ENCODE assay signal across 14 cellular contexts in genomic region chr22:38187413-38188212, GRCh38. TPM values are rescaled to one million over a fixed set of nuclear protein-coding genes. Genes with fewer than 3 reads are reported as not detected.
DNase-seq lines count a peak whose midpoint lies in the region; ATAC-seq, FAIRE-seq and TF ChIP-seq lines count a peak whose summit lies in the region.
"Had no signal": no experiment of that assay in that cellular context is flagged by ENCODE, and none has a peak within 500 bp of the region (broad histone marks: within the 10 kb centered on the region; RNA-seq: fewer than 3 reads in every experiment).

No MANE protein-coding gene starts in this region.

- FAIRE-seq in K562 (lab: Jason Lieb, UNC), result no peak
- FAIRE-seq: TTC549 had no signal

- CTCF ChIA-PET in K562 (lab: Yijun Ruan, JAX; ENCODE audit: low intra/inter-chr PET ratio), result no interaction called here
- CTCF ChIA-PET in A673 (lab: Charles Lee), result no interaction called here

- peak overlapping the region; percentile 68 for H2AFZ ChIP-seq in K562 (ENCODE audit: low read depth, low read length)

- no peak overlapping the region for H3K4me2 ChIP-seq in K562 (ENCODE audit: insufficient read depth, low read length)

- H3K27ac Mint-ChIP-seq in stimulated activated naive CD8-positive, alpha-beta T cell treated with anti-CD3 and anti-CD28 coated beads, Interleukin-15, Interleukin-2, amounts not matched to agents 100 ng/mL and 50 ng/mL, for 24 hours, result peak overlapping the region; percentile 28
- no peak overlapping the region for H3K27ac Mint-ChIP-seq in stimulated activated naive CD8-positive, alpha-beta T cell treated with anti-CD3 and anti-CD28 coated beads, Interleukin-15, amount 100 ng/mL, for 72 hours
- H3K27ac Mint-ChIP-seq: activated naive CD8-positive, alpha-beta T cell treated with anti-CD3 and anti-CD28 coated beads, Interleukin-2, amount 10 ng/mL, durations not matched to agents 7 days and 5 days had no signal

- no peak overlapping the region for H3K9ac ChIP-seq in K562 (ENCODE audit: insufficient read depth in 1 of 2, low read depth in 2 of 2, low read length in 2 of 2)

- TF ChIP-seq CTCF in K562 (IDR thresholded peaks at IDR 0.05 in 2 of 3, conservative IDR thresholded peaks at IDR 0.05 in 1 of 3; ENCODE audit: insufficient read depth in 2 of 3, low read depth in 1 of 3, low read length in 3 of 3) (no peak), lower lobe of right lung (IDR thresholded peaks at IDR 0.05) (no peak), vagina (IDR thresholded peaks at IDR 0.05) (no peak), A673 (conservative IDR thresholded peaks at IDR 0.05; ENCODE audit: low read depth, low read length) (no peak)

- 65% methylated on average over 10 of the region's 10 CpGs for WGBS in K562 (ENCODE audit: insufficient coverage, low coverage, missing lambda C conversion rate)

- no peaks in the 10 kb centered on the region for H3K27me3 ChIP-seq in K562 (ENCODE audit: control insufficient read depth in 2 of 2, insufficient read depth in 2 of 2, low read length in 2 of 2)
- H3K27me3 ChIP-seq in lower lobe of right lung (ENCODE audit: low read depth), result no peaks in the 10 kb centered on the region
- H3K27me3 ChIP-seq in vagina, result no peaks in the 10 kb centered on the region
- H3K27me3 ChIP-seq in A673 (replicated peaks; ENCODE audit: insufficient read depth, low read depth, low read length, poor library complexity), result no peaks in the 10 kb centered on the region
- H3K27me3 ChIP-seq: uterus had no signal

- BruUV-seq in K562 (replicated peaks; lab: Mats Ljungman, UMichigan) (no TSS peak), A673 (replicated peaks; lab: Mats Ljungman, UMichigan) (no TSS peak)

- no peak for TF ChIP-seq RAD21 in K562 (CRISPR knock-in tag; conservative IDR thresholded peaks at IDR 0.05 in 1 of 2, IDR thresholded peaks at IDR 0.05 in 1 of 2)

- no peak for ATAC-seq in stimulated activated naive CD8-positive, alpha-beta T cell treated with anti-CD3 and anti-CD28 coated beads, Interleukin-15, amount 100 ng/mL, for 72 hours
- ATAC-seq in K562 (no peak), lower lobe of right lung (peak; percentile 51 to 77), GM19463 (IDR thresholded peaks at IDR 0.05; ENCODE audit: unreplicated experiment) (no peak)

- POLR2A ChIA-PET in K562 (lab: Yijun Ruan, JAX), result interaction anchor here (0.7 to 1.3 kb wide), 4 partner anchors 9 to 153 kb away, joined by 3 read pairs; partner anchors contain the start of gene MAFF
- POLR2A ChIA-PET in A673 (lab: Charles Lee; ENCODE audit: low non-redundant PET), result no interaction called here

- in situ Hi-C loops in K562 (cut with MboI), result no loop called here

- no peaks in the 10 kb centered on the region for H3K79me2 ChIP-seq in K562 (ENCODE audit: control insufficient read depth, insufficient read depth, low read length)

- no peaks in the 10 kb centered on the region for H3K36me3 ChIP-seq in K562 (ENCODE audit: control insufficient read depth, insufficient read depth, low read length)
- no peaks in the 10 kb centered on the region for H3K36me3 ChIP-seq in lower lobe of right lung
- no peaks in the 10 kb centered on the region for H3K36me3 ChIP-seq in vagina
- no peaks in the 10 kb centered on the region for H3K36me3 ChIP-seq in A673 (ENCODE audit: insufficient read depth, low read length, poor library complexity, severe bottlenecking)
- H3K36me3 ChIP-seq: uterus had no signal

- TF ChIP-seq POLR2A in K562 (conservative IDR thresholded peaks at IDR 0.05) (no peak), vagina (IDR thresholded peaks at IDR 0.05) (no peak)

- H3K9me3 ChIP-seq in K562 (replicated peaks; ENCODE audit: control insufficient read depth, insufficient read depth, low read depth, low read length), result no peaks in the 10 kb centered on the region
- H3K9me3 ChIP-seq in lower lobe of right lung, result no peaks in the 10 kb centered on the region
- H3K9me3 ChIP-seq in vagina, result no peaks in the 10 kb centered on the region
- H3K9me3 ChIP-seq in A673 (ENCODE audit: low read depth, low read length, poor library complexity, severe bottlenecking), result no peaks in the 10 kb centered on the region
- H3K9me3 ChIP-seq: uterus had no signal

- H3K36me3 Mint-ChIP-seq in stimulated activated naive CD8-positive, alpha-beta T cell treated with anti-CD3 and anti-CD28 coated beads, Interleukin-15, Interleukin-2, amounts not matched to agents 100 ng/mL and 50 ng/mL, for 24 hours (ENCODE audit: low read depth), result no peaks in the 10 kb centered on the region
- H3K36me3 Mint-ChIP-seq: activated naive CD8-positive, alpha-beta T cell treated with anti-CD3 and anti-CD28 coated beads, Interleukin-2, amount 10 ng/mL, durations not matched to agents 7 days and 5 days had no signal

- no peaks in the 10 kb centered on the region for H3K9me3 Mint-ChIP-seq in stimulated activated naive CD8-positive, alpha-beta T cell treated with anti-CD3 and anti-CD28 coated beads, Interleukin-15, Interleukin-2, amounts not matched to agents 100 ng/mL and 50 ng/mL, for 24 hours
- H3K9me3 Mint-ChIP-seq in stimulated activated naive CD8-positive, alpha-beta T cell treated with anti-CD3 and anti-CD28 coated beads, Interleukin-15, amount 100 ng/mL, for 72 hours, result no peaks in the 10 kb centered on the region
- H3K9me3 Mint-ChIP-seq: activated naive CD8-positive, alpha-beta T cell treated with anti-CD3 and anti-CD28 coated beads, Interleukin-2, amount 10 ng/mL, durations not matched to agents 7 days and 5 days had no signal

- peaks cover 4% of the 10 kb centered on the region for H3K4me1 Mint-ChIP-seq in stimulated activated naive CD8-positive, alpha-beta T cell treated with anti-CD3 and anti-CD28 coated beads, Interleukin-15, Interleukin-2, amounts not matched to agents 100 ng/mL and 50 ng/mL, for 24 hours (ENCODE audit: low read depth)
- no peaks in the 10 kb centered on the region for H3K4me1 Mint-ChIP-seq in stimulated activated naive CD8-positive, alpha-beta T cell treated with anti-CD3 and anti-CD28 coated beads, Interleukin-15, amount 100 ng/mL, for 72 hours

- no peaks in the 10 kb centered on the region for H4K20me1 ChIP-seq in K562 (replicated peaks; ENCODE audit: control insufficient read depth, insufficient read depth, low read length)

- H3K9me1 ChIP-seq in K562 (ENCODE audit: control insufficient read depth, insufficient read depth, low read length), result no peaks in the 10 kb centered on the region

- no peaks in the 10 kb centered on the region for H3K27me3 Mint-ChIP-seq in stimulated activated naive CD8-positive, alpha-beta T cell treated with anti-CD3 and anti-CD28 coated beads, Interleukin-15, Interleukin-2, amounts not matched to agents 100 ng/mL and 50 ng/mL, for 24 hours
- H3K27me3 Mint-ChIP-seq in stimulated activated naive CD8-positive, alpha-beta T cell treated with anti-CD3 and anti-CD28 coated beads, Interleukin-15, amount 100 ng/mL, for 72 hours, result peaks cover 5% of the 10 kb centered on the region

- H3K4me3 Mint-ChIP-seq in stimulated activated naive CD8-positive, alpha-beta T cell treated with anti-CD3 and anti-CD28 coated beads, Interleukin-15, Interleukin-2, amounts not matched to agents 100 ng/mL and 50 ng/mL, for 24 hours, result no peak overlapping the region
- H3K4me3 Mint-ChIP-seq in stimulated activated naive CD8-positive, alpha-beta T cell treated with anti-CD3 and anti-CD28 coated beads, Interleukin-15, amount 100 ng/mL, for 72 hours, result no peak overlapping the region
- H3K4me3 Mint-ChIP-seq: activated naive CD8-positive, alpha-beta T cell treated with anti-CD3 and anti-CD28 coated beads, Interleukin-2, amount 10 ng/mL, durations not matched to agents 7 days and 5 days had no signal

- H3K27ac ChIP-seq in K562 (ENCODE audit: extremely low read depth, low read depth, low read length) (no peak overlapping the region), lower lobe of right lung (peak overlapping the region; percentile 53), vagina (peak overlapping the region; percentile 16), A673 (ENCODE audit: low read depth, low read length, poor library complexity, severe bottlenecking) (no peak overlapping the region)

- no peak for DNase-seq in stimulated activated naive CD8-positive, alpha-beta T cell treated with anti-CD3 and anti-CD28 coated beads, Interleukin-15, amount 100 ng/mL, for 72 hours
- no peak for DNase-seq in K562 (ENCODE audit: extremely low read depth in 1 of 4, low spot score in 3 of 4)
- no peak for DNase-seq in lower lobe of right lung
- DNase-seq in vagina (ENCODE audit: extremely low spot score in 2 of 2), result no peak
- no peak for DNase-seq in amniotic stem cell (lab: John Stamatoyannopoulos, UW)
- no peak for DNase-seq in A673 (ENCODE audit: low spot score)
- DNase-seq: activated naive CD8-positive, alpha-beta T cell treated with anti-CD3 and anti-CD28 coated beads, Interleukin-2, amount 10 ng/mL, durations not matched to agents 7 days and 5 days; head of caudate nucleus; NCI-H1417 treated with DMSO at 0.1 percent for 48 hours; Right ventricle myocardium superior; uterus had no signal

- intact Hi-C loops in K562 (cut with micrococcal nuclease) (no loop called here), lower lobe of right lung (cut with DNase I) (no loop called here), vagina (cut with DNase I) (loop anchor here (10.0 kb wide), 1 partner anchor 123 kb away; no protein-coding TSS in a partner anchor), A673 (cut with micrococcal nuclease; ENCODE audit: unreplicated experiment) (no loop called here)

- no peak for TF ChIP-seq EP300 in K562 (IDR thresholded peaks at IDR 0.05; ENCODE audit: low read length)

- no peak overlapping the region for H3K4me3 ChIP-seq in K562
- H3K4me3 ChIP-seq in lower lobe of right lung, result no peak overlapping the region
- no peak overlapping the region for H3K4me3 ChIP-seq in vagina
- no peak overlapping the region for H3K4me3 ChIP-seq in A673 (ENCODE audit: low read depth, low read length, poor library complexity, severe bottlenecking)
- H3K4me3 ChIP-seq: uterus had no signal

- H3K4me1 ChIP-seq in K562 (replicated peaks in 1 of 2; ENCODE audit: control insufficient read depth in 2 of 2, insufficient read depth in 2 of 2, low read length in 2 of 2), result peaks cover 12 to 17% of the 10 kb centered on the region in 2 experiments; a peak in 3 of 5 replicates
- peaks cover 24% of the 10 kb centered on the region for H3K4me1 ChIP-seq in lower lobe of right lung
- H3K4me1 ChIP-seq in vagina, result peaks cover 8% of the 10 kb centered on the region
- no peaks in the 10 kb centered on the region for H3K4me1 ChIP-seq in A673 (ENCODE audit: insufficient read depth, low read length, poor library complexity, severe bottlenecking)
- H3K4me1 ChIP-seq: uterus had no signal

RNA-seq across cellular contexts. Expression of gene PLA2G6, which starts 6.0 kb away (rescaled TPM):
- total RNA-seq in K562 (2011; cell fraction: chromatin; rRNA removed; ENCODE audit: low replicate concordance), result 64.9 and 174 TPM in 2 replicates
- 86.7 and 90.4 TPM in 2 replicates for total RNA-seq in K562 (2011; cell fraction: nucleolus; rRNA removed)
- 47.3 and 58.2 TPM in 2 replicates for total RNA-seq in K562 (2011; cell fraction: nucleoplasm; rRNA removed)
- total RNA-seq in K562 (2014; rRNA removed), result 9.1 and 9.7 TPM in 2 replicates
- total RNA-seq in K562 (2014; rRNA removed; fragmentation: Illumina TruSeq; extraction: Trizol), result 2.8 and 3.2 TPM in 2 replicates
- total RNA-seq in K562 (2015; rRNA removed; fragmentation: Illumina TruSeq; extraction: Trizol), result 2.1 TPM in 2 replicates
- total RNA-seq in K562 (2021), result 10.8 and 10.9 TPM in 2 replicates
- polyA plus RNA-seq in K562 (2011; rRNA removed), result 10.9 and 18.1 TPM in 2 replicates
- polyA plus RNA-seq in K562 (2011; cell fraction: cytosol; rRNA removed), result 8.3 and 14.3 TPM in 2 replicates
- 109 and 177 TPM in 2 replicates for polyA plus RNA-seq in K562 (2011; cell fraction: nucleus; rRNA removed)
- 14.3 and 16.8 TPM in 2 replicates for polyA plus RNA-seq in K562 (2012)
- polyA plus RNA-seq in K562 (2014; fragmentation: Illumina TruSeq; extraction: Trizol), result 7.9 and 9.7 TPM in 2 replicates
- polyA plus RNA-seq in K562 (2014; fragmentation: Nextera tagmentation; extraction: Ambion mirVana), result under 1 TPM; 0.11 to 0.13 TPM
- polyA plus RNA-seq in K562 (2014; rRNA removed), result 8.8 and 12.2 TPM in 2 replicates
- polyA minus RNA-seq in K562 (2011; rRNA and poly(A)+ RNA removed), result 27.5 and 34.5 TPM in 2 replicates
- polyA minus RNA-seq in K562 (2011; cell fraction: cytosol; rRNA and poly(A)+ RNA removed), result 13.3 and 26.9 TPM in 2 replicates
- 90.7 and 117 TPM in 2 replicates for polyA minus RNA-seq in K562 (2011; cell fraction: nucleus; rRNA and poly(A)+ RNA removed)
- total RNA-seq in lower lobe of right lung, result 60.8 TPM
- total RNA-seq in vagina, result 35.8 TPM
- 31.8 and 40.8 TPM in 2 replicates for total RNA-seq in A673 (2021)

RNA-seq across cellular contexts. Expression of gene MAFF, which starts 14.2 kb away (rescaled TPM):
- 4.2 and 9.2 TPM in 2 replicates for total RNA-seq in K562 (2011; cell fraction: chromatin; rRNA removed; ENCODE audit: low replicate concordance)
- total RNA-seq in K562 (2011; cell fraction: nucleolus; rRNA removed), result 5.4 and 6.7 TPM in 2 replicates
- 6.3 and 7.8 TPM in 2 replicates for total RNA-seq in K562 (2011; cell fraction: nucleoplasm; rRNA removed)
- total RNA-seq in K562 (2014; rRNA removed) (8.0 and 8.9 TPM in 2 replicates), K562 (2014; rRNA removed; fragmentation: Illumina TruSeq; extraction: Trizol) (4.5 and 5.2 TPM in 2 replicates), K562 (2015; rRNA removed; fragmentation: Illumina TruSeq; extraction: Trizol) (1.9 and 2.1 TPM in 2 replicates), K562 (2021) (5.9 and 7.9 TPM in 2 replicates), lower lobe of right lung (41.3 TPM), vagina (90.6 TPM), A673 (2021) (5.0 and 6.3 TPM in 2 replicates)
- polyA plus RNA-seq in K562 (2011; rRNA removed) (3.3 and 5.4 TPM in 2 replicates), K562 (2014; fragmentation: Illumina TruSeq; extraction: Trizol) (5.8 and 6.1 TPM in 2 replicates), K562 (2014; fragmentation: Nextera tagmentation; extraction: Ambion mirVana) (under 1 TPM; 0.51 to 0.60 TPM), K562 (2014; rRNA removed) (6.9 and 7.0 TPM in 2 replicates)
- 3.1 and 11.0 TPM in 2 replicates for polyA plus RNA-seq in K562 (2011; cell fraction: cytosol; rRNA removed)
- polyA plus RNA-seq in K562 (2011; cell fraction: nucleus; rRNA removed), result 1.8 and 4.2 TPM in 2 replicates
- 5.4 and 9.4 TPM in 2 replicates for polyA plus RNA-seq in K562 (2012)
- 1.8 and 2.8 TPM in 2 replicates for polyA minus RNA-seq in K562 (2011; rRNA and poly(A)+ RNA removed)
- polyA minus RNA-seq in K562 (2011; cell fraction: cytosol; rRNA and poly(A)+ RNA removed), result 2.8 and 3.2 TPM in 2 replicates
- polyA minus RNA-seq in K562 (2011; cell fraction: nucleus; rRNA and poly(A)+ RNA removed), result 2.3 and 2.6 TPM in 2 replicates

Comparison
In these comparisons a context has a peak if more than half of its experiments do, and no peak if none do; other contexts are left out.
1. ATAC-seq: peak in lower lobe of right lung (2 of 2); none in stimulated activated naive CD8-positive, alpha-beta T cell treated with anti-CD3 and anti-CD28 coated beads, Interleukin-15, amount 100 ng/mL, for 72 hours (single experiment), K562 (single experiment) and GM19463 (single experiment).
2. H3K27ac ChIP-seq: peak in lower lobe of right lung (single experiment) and vagina (single experiment); none in K562 (single experiment) and A673 (single experiment).